ENCODE assay signal across 8 cellular contexts in the genomic region with DNA sequence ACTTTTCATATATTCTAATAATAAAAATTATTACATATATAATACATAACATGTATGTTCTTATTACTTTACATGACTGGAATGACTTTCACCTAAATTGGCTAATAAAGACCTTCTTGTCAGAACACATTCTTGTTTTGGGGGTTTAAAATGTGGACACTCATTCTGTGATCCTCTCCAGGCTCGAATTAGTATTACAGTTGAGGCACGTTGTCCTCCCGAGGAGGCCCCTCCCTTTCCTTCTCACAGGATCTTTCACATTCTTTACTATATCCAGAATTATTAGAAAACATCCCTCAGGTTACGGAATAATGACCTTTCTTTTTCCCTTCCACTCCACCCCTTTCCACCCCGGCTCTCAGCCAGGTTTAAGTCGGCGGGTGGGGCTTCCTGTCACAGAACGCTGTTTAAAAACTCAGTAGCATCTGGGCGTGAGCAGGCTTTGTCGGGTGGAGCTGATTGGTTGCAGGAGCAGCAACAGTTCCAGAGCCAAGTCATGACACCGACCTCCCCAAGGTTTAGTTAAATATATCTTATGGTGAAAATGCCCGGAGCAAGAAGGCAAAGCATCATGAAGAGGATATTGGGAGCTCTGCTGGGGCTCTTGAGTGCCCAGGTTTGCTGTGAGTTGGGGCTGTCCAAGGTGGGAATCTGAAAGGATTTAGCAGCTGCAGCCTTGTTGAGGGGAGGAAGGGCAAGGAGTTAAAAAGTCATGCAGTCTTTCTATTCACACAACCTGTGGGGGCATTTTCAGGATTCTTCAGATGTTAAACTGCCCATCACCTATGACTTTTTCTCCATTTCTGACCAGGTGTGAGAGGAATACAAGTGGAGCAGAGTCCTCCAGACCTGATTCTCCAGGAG.
A peak's percentile ranks its signal among the peaks of the same experiment; 100 is the strongest.
DNase-seq lines count a peak whose midpoint lies in the region; ATAC-seq and TF ChIP-seq lines count a peak whose summit lies in the region.

No MANE protein-coding gene starts in this region.

- H3K9me3 ChIP-seq in esophagus muscularis mucosa: no peaks in the 10 kb centered on the region

- no peaks in the 10 kb centered on the region for H3K36me3 ChIP-seq in esophagus muscularis mucosa

- H3K27me3 ChIP-seq in esophagus muscularis mucosa: no peaks in the 10 kb centered on the region

- 11% methylated on average over 12 of the region's 12 CpGs for WGBS in esophagus muscularis mucosa

- peaks cover 0 to 5% (median 2%) of the 10 kb centered on the region in 4 donors for H3K4me1 ChIP-seq in esophagus muscularis mucosa

- no peak for TF ChIP-seq POLR2A in esophagus muscularis mucosa (IDR thresholded peaks at IDR 0.05; ENCODE audit: low read depth)

- H3K4me3 ChIP-seq in epithelial cell of esophagus (ENCODE audit: low read length) (no peak overlapping the region), esophagus muscularis mucosa (peak overlapping the region in 2 of 4 donors; percentile 2 to 3)

- TF ChIP-seq EP300 in esophagus muscularis mucosa (IDR thresholded peaks at IDR 0.05): no peak

- TF ChIP-seq CTCF in epithelial cell of esophagus (IDR thresholded peaks at IDR 0.05; ENCODE audit: insufficient read depth, low read depth, low read length, missing control alignments): no peak
- TF ChIP-seq CTCF in esophagus muscularis mucosa (IDR thresholded peaks at IDR 0.05): no peak

- intact Hi-C loops in esophagus muscularis mucosa (cut with DNase I): no loop called here

- ATAC-seq in GM19372 (IDR thresholded peaks at IDR 0.05; ENCODE audit: low read depth, unreplicated experiment): peak; percentile 42
- ATAC-seq in HG03108 (IDR thresholded peaks at IDR 0.05; ENCODE audit: unreplicated experiment): peak; percentile 29

- peak; percentile 31 for DNase-seq in activated CD4-positive, alpha-beta T cell treated with anti-CD3 and anti-CD28 coated beads for 1 hour
- peak; percentile 8 for DNase-seq in epithelial cell of esophagus (ENCODE audit: low read depth)
- DNase-seq in stimulated activated CD4-positive, alpha-beta T cell treated with anti-CD3 and anti-CD28 coated beads, Interleukin-12 subunit alpha, Interleukin-12 subunit beta, amount 100 ng/mL, for 48 hours (ENCODE audit: low read depth in 2 of 3, low spot score in 1 of 3): peak; percentile 16 to 31 (median 28)
- DNase-seq in NCI-H1092 (lab: John Stamatoyannopoulos, UW): no peak
- no peak for DNase-seq in GM03348 (ENCODE audit: low spot score)
- no peak for DNase-seq in esophagus muscularis mucosa (ENCODE audit: extremely low spot score)

- peak overlapping the region in 2 of 4 donors; percentile 3 to 8 for H3K27ac ChIP-seq in esophagus muscularis mucosa (replicated peaks in 1 of 4)

Comparison
In these comparisons a context has a peak if more than half of its experiments do, and no peak if none do; other contexts are left out.
1. DNase-seq: peak in activated CD4-positive, alpha-beta T cell treated with anti-CD3 and anti-CD28 coated beads for 1 hour (single experiment), epithelial cell of esophagus (single experiment) and stimulated activated CD4-positive, alpha-beta T cell treated with anti-CD3 and anti-CD28 coated beads, Interleukin-12 subunit alpha, Interleukin-12 subunit beta, amount 100 ng/mL, for 48 hours (3 of 3); none in NCI-H1092 (single experiment), GM03348 (single experiment) and esophagus muscularis mucosa (single experiment).